ENCODE assay signal across 1 cellular context in genomic region chr1:32933742-32934322, GRCh38.
A peak's percentile ranks its signal among the peaks of the same experiment; 100 is the strongest.
TF ChIP-seq lines count a peak whose summit lies in the region.

No MANE protein-coding gene starts in this region.

TF ChIP-seq in HepG2, 621 proteins besides CTCF, POLR2A, EP300 and RAD21 (continued from another document and continues in another):
- TF ChIP-seq MXD3 (CRISPR knock-in tag; IDR thresholded peaks at IDR 0.05) (no peak), HINFP (CRISPR knock-in tag; IDR thresholded peaks at IDR 0.05; ENCODE audit: low read depth) (no peak), MTF2 (CRISPR knock-in tag; IDR thresholded peaks at IDR 0.05; ENCODE audit: borderline replicate concordance) (no peak), MED1 (CRISPR knock-in tag; IDR thresholded peaks at IDR 0.05) (peak; percentile 88), ZNF121 (CRISPR knock-in tag; IDR thresholded peaks at IDR 0.05) (no peak; the same call in 1 of the 2 replicates), ZBTB34 (CRISPR knock-in tag; IDR thresholded peaks at IDR 0.05) (0 out of 2 replicates have a peak, but pooled peaks have one; percentile 34), ZNF83 (CRISPR knock-in tag; IDR thresholded peaks at IDR 0.05; ENCODE audit: borderline replicate concordance) (no peak), HMGXB4 (CRISPR knock-in tag; IDR thresholded peaks at IDR 0.05; ENCODE audit: borderline replicate concordance in 1 of 2, low read depth in 1 of 2) (peak; percentile 37 to 48; a peak in 2 of 4 replicates), MYPOP (CRISPR knock-in tag; IDR thresholded peaks at IDR 0.05) (no peak), ZNF558 (CRISPR knock-in tag; IDR thresholded peaks at IDR 0.05; ENCODE audit: borderline replicate concordance) (no peak), PRDM4 (CRISPR knock-in tag; IDR thresholded peaks at IDR 0.05; ENCODE audit: borderline replicate concordance) (no peak), ZBTB33 (CRISPR knock-in tag; IDR thresholded peaks at IDR 0.05) (peak; percentile 40; the same call in 1 of the 2 replicates), ZNF20 (CRISPR knock-in tag; IDR thresholded peaks at IDR 0.05) (no peak), YEATS2 (CRISPR knock-in tag; IDR thresholded peaks at IDR 0.05; ENCODE audit: borderline replicate concordance) (peak; percentile 57; the same call in 1 of the 2 replicates), RFXANK (CRISPR knock-in tag; IDR thresholded peaks at IDR 0.05) (no peak), ARID5B (CRISPR knock-in tag; IDR thresholded peaks at IDR 0.05) (peak; percentile 94), U2AF2 (IDR thresholded peaks at IDR 0.05; ENCODE audit: low read depth, low read length) (no peak), DZIP1 (CRISPR knock-in tag; IDR thresholded peaks at IDR 0.05) (no peak), ZIK1 (CRISPR knock-in tag; IDR thresholded peaks at IDR 0.05; ENCODE audit: borderline replicate concordance, low read depth) (no peak), ZNF609 (CRISPR knock-in tag; IDR thresholded peaks at IDR 0.05; ENCODE audit: borderline replicate concordance) (peak; percentile 73; the same call in 1 of the 2 replicates), HDAC2 (CRISPR knock-in tag; IDR thresholded peaks at IDR 0.05) (peak; percentile 87), ZNF503 (CRISPR knock-in tag; IDR thresholded peaks at IDR 0.05) (no peak), DDIT3 (CRISPR knock-in tag; IDR thresholded peaks at IDR 0.05) (no peak), ZNF230 (CRISPR knock-in tag; IDR thresholded peaks at IDR 0.05) (peak; percentile 57; the same call in 1 of the 2 replicates)
